8 cellular contexts compared by ENCODE assay signal in genomic region chr5:72108200-72109050, GRCh38. TPM values are rescaled to one million over a fixed set of nuclear protein-coding genes. Genes with fewer than 3 reads are reported as not detected.
DNase-seq lines count a peak whose midpoint lies in the region; ATAC-seq and FAIRE-seq lines count a peak whose summit lies in the region.

No MANE protein-coding gene starts in this region.

- intact Hi-C loops in left ventricle myocardium superior (cut with micrococcal nuclease), result no loop called here

- peaks cover 2% of the 10 kb centered on the region for H3K79me2 ChIP-seq in trophoblast cell (ENCODE audit: control insufficient read depth, insufficient read depth, low read length, poor library complexity)

- peak overlapping the region; percentile 45 for H4K91ac ChIP-seq in trophoblast cell (ENCODE audit: low read depth, low read length)

- FAIRE-seq in GM19239 (lab: Jason Lieb, UNC), result no peak

- DNase-seq in Ammon's horn (ENCODE audit: low spot score) (peak; percentile 69), GM19239 (ENCODE audit: insufficient read length, low spot score) (peak; percentile 34), NCI-H2227 (lab: John Stamatoyannopoulos, UW; ENCODE audit: unreplicated experiment) (peak; percentile 80), left ventricle myocardium superior (peak; percentile 87), trophoblast cell (no peak), AML-193 (lab: John Stamatoyannopoulos, UW) (no peak)

- no peak overlapping the region for H3K23ac ChIP-seq in trophoblast cell (ENCODE audit: low read length)

- peak overlapping the region; percentile 24 for H3K14ac ChIP-seq in trophoblast cell (ENCODE audit: low read length)

- peak overlapping the region; percentile 56 for H2AFZ ChIP-seq in trophoblast cell (ENCODE audit: insufficient read depth, low read length, poor library complexity)

- H3K18ac ChIP-seq in trophoblast cell (ENCODE audit: low read length), result peak overlapping the region; percentile 38

- peaks cover 0 to 4% of the 10 kb centered on the region in 2 experiments for H3K36me3 ChIP-seq in trophoblast cell (ENCODE audit: control insufficient read depth in 1 of 2, insufficient read depth in 2 of 2, low read length in 2 of 2)

- H2AK5ac ChIP-seq in trophoblast cell (ENCODE audit: low read length), result no peak overlapping the region

- H3K27ac ChIP-seq in angular gyrus (ENCODE audit: low read depth, low read length) (peak overlapping the region; percentile 95), trophoblast cell (ENCODE audit: low read depth, low read length) (no peak overlapping the region)

- no peaks in the 10 kb centered on the region for H3K27me3 ChIP-seq in trophoblast cell (ENCODE audit: insufficient read depth, low read length)

- H2BK12ac ChIP-seq in trophoblast cell (ENCODE audit: low read length), result no peak overlapping the region

- H3K9me3 ChIP-seq in trophoblast cell (ENCODE audit: insufficient read depth, low read depth, low read length), result no peaks in the 10 kb centered on the region

- ATAC-seq in left ventricle myocardium superior (peak; percentile 78), HG02623 (IDR thresholded peaks at IDR 0.05; ENCODE audit: unreplicated experiment) (no peak)

- H4K12ac ChIP-seq in trophoblast cell (ENCODE audit: low read depth, low read length), result no peak overlapping the region

- peak overlapping the region; percentile 80 for H3K9ac ChIP-seq in trophoblast cell (ENCODE audit: low read length)

- peak overlapping the region; percentile 24 for H3K4ac ChIP-seq in trophoblast cell (ENCODE audit: low read depth, low read length)

- H3K79me1 ChIP-seq in trophoblast cell (ENCODE audit: low read length), result peaks cover 6% of the 10 kb centered on the region

- H3K4me1 ChIP-seq in trophoblast cell (ENCODE audit: control insufficient read depth in 1 of 2, insufficient read depth in 2 of 2, low read length in 2 of 2), result peaks cover 2 to 4% of the 10 kb centered on the region in 2 experiments

- H3K4me2 ChIP-seq in trophoblast cell (ENCODE audit: low read length), result peak overlapping the region; percentile 88

- peak overlapping the region; percentile 74 for H3K4me3 ChIP-seq in trophoblast cell (ENCODE audit: low read depth, low read length)

- H2BK5ac ChIP-seq in trophoblast cell (ENCODE audit: low read depth, low read length, poor library complexity), result no peak overlapping the region

- peak overlapping the region; percentile 31 for H4K8ac ChIP-seq in trophoblast cell (ENCODE audit: low read depth, low read length)

- WGBS in trophoblast cell (ENCODE audit: extremely low coverage, insufficient coverage, insufficient read length), result no CpG with 5 or more reads among the region's 72 CpGs

- H2BK120ac ChIP-seq in trophoblast cell (ENCODE audit: insufficient read depth, low read length, poor library complexity), result peak overlapping the region; percentile 10

RNA-seq across cellular contexts. Expression of gene MAP1B, which starts 1.1 kb away (rescaled TPM):
- total RNA-seq in left ventricle myocardium superior, result 67.1 TPM
- polyA plus RNA-seq in trophoblast cell (2013), result 18.6 and 19.9 TPM in 2 replicates

Comparison
In these comparisons a context has a peak if more than half of its experiments do, and no peak if none do; other contexts are left out.
1. DNase-seq: peak in Ammon's horn (single experiment), GM19239 (single experiment), NCI-H2227 (single experiment) and left ventricle myocardium superior (single experiment); none in trophoblast cell (0 of 2) and AML-193 (0 of 2).